Comparison of ENCODE assay signal across 21 cellular contexts in the genomic region with DNA sequence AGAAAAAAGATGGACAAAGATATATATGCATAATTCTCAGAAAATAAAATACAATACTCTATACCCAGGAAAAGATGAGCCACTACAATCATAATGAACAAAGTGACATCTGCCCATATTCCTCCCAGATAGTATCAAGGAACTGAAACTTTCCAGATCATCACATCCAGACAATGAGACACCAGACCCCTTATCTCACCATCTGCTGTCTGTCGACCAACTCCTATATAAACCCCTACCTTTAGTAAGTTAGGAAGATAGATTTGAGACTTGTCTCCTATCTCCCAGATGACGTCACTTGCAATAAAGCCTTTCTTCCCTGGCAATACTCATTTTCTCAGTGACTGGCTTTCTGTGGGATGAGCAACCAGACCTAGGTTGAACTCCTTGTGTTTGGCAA.
DNase-seq lines count a peak whose midpoint lies in the region; ATAC-seq and TF ChIP-seq lines count a peak whose summit lies in the region.
"Had no signal": no experiment of that assay in that cellular context is flagged by ENCODE, and none has a peak within 500 bp of the region (broad histone marks: within the 10 kb centered on the region; RNA-seq: fewer than 3 reads in every experiment).

No MANE protein-coding gene starts in this region.

- H3K4me3 Mint-ChIP-seq in MCF 10A (ENCODE audit: unreplicated experiment): no peak overlapping the region
- H3K4me3 Mint-ChIP-seq: activated CD4-positive, alpha-beta T cell treated with anti-CD3 and anti-CD28 coated beads for 36 hours; activated naive CD8-positive, alpha-beta T cell treated with anti-CD3 and anti-CD28 coated beads for 36 hours; activated T-helper 17 cell treated with anti-CD3 and anti-CD28 coated beads, Interleukin-2, amount 50 U/mL, for 72 hours; CD14-positive monocyte; neural crest cell had no signal

- H3K27me3 ChIP-seq in BLaER1: no peaks in the 10 kb centered on the region
- H3K27me3 ChIP-seq: body of pancreas, left lung had no signal

- H3K36me3 Mint-ChIP-seq in MCF 10A (ENCODE audit: insufficient read depth, unreplicated experiment): no peaks in the 10 kb centered on the region
- H3K36me3 Mint-ChIP-seq: activated naive CD8-positive, alpha-beta T cell treated with anti-CD3 and anti-CD28 coated beads for 36 hours; CD14-positive monocyte had no signal

- no peaks in the 10 kb centered on the region for H3K4me1 Mint-ChIP-seq in MCF 10A (ENCODE audit: insufficient read depth, unreplicated experiment)
- H3K4me1 Mint-ChIP-seq: activated CD4-positive, alpha-beta T cell treated with anti-CD3 and anti-CD28 coated beads for 36 hours; activated naive CD8-positive, alpha-beta T cell treated with anti-CD3 and anti-CD28 coated beads for 36 hours; activated T-helper 17 cell treated with anti-CD3 and anti-CD28 coated beads, Interleukin-2, amount 50 U/mL, for 72 hours; CD14-positive monocyte; neural crest cell had no signal

- H3K4me3 ChIP-seq in BLaER1: no peak overlapping the region
- H3K4me3 ChIP-seq: body of pancreas, left lung had no signal

- peak; percentile 11 for ATAC-seq in GM18870 (IDR thresholded peaks at IDR 0.05; ENCODE audit: unreplicated experiment)
- peak; percentile 19 for ATAC-seq in HG02678 (IDR thresholded peaks at IDR 0.05; ENCODE audit: unreplicated experiment)
- peak; percentile 15 for ATAC-seq in HG03460 (IDR thresholded peaks at IDR 0.05; ENCODE audit: unreplicated experiment)
- no peak for ATAC-seq in HG03135 (IDR thresholded peaks at IDR 0.05; ENCODE audit: unreplicated experiment)
- ATAC-seq: activated CD4-positive, alpha-beta T cell treated with anti-CD3 and anti-CD28 coated beads for 36 hours; activated T-helper 17 cell treated with anti-CD3 and anti-CD28 coated beads, Interleukin-2, amount 50 U/mL, for 72 hours; body of pancreas; left lung had no signal

- POLR2A ChIA-PET in MCF 10A (lab: Yijun Ruan, JAX): no interaction called here

- H3K9me3 Mint-ChIP-seq in MCF 10A (ENCODE audit: unreplicated experiment): no peaks in the 10 kb centered on the region
- H3K9me3 Mint-ChIP-seq: activated naive CD8-positive, alpha-beta T cell treated with anti-CD3 and anti-CD28 coated beads for 36 hours; neural crest cell had no signal

- peaks cover 51% of the 10 kb centered on the region for H3K4me1 ChIP-seq in BLaER1
- H3K4me1 ChIP-seq: body of pancreas, left lung had no signal

- no peaks in the 10 kb centered on the region for H3K36me3 ChIP-seq in BLaER1
- H3K36me3 ChIP-seq: left lung had no signal

- TF ChIP-seq CTCF in MCF 10A (IDR thresholded peaks at IDR 0.05; ENCODE audit: unreplicated experiment): no peak

- no peaks in the 10 kb centered on the region; the same call in 1 of the 2 replicates for H3K9me3 ChIP-seq in BLaER1
- H3K9me3 ChIP-seq: body of pancreas, left lung had no signal

- DNase-seq in NCI-H2171 (lab: John Stamatoyannopoulos, UW): no peak
- no peak for DNase-seq in DMS53 (lab: John Stamatoyannopoulos, UW)
- no peak for DNase-seq in MCF 10A (ENCODE audit: unreplicated experiment)
- DNase-seq: activated CD4-positive, alpha-beta T cell treated with anti-CD3 and anti-CD28 coated beads for 36 hours; activated naive CD8-positive, alpha-beta T cell treated with anti-CD3 and anti-CD28 coated beads for 36 hours; body of pancreas; DMS 273 treated with DMSO at 0.1 percent for 48 hours; left lung; midbrain; NCI-H2029; NCI-H446 treated with DMSO at 0.1 percent for 48 hours; stimulated activated CD4-positive, alpha-beta T cell treated with anti-CD3 and anti-CD28 coated beads, Interleukin-4, amount 100 ng/mL, for 4 hours; SW 1271 had no signal

- peak overlapping the region; percentile 91 for H3K27ac ChIP-seq in BLaER1
- H3K27ac ChIP-seq: body of pancreas, left lung had no signal

- H4K20me1 ChIP-seq in BLaER1: no peaks in the 10 kb centered on the region

- peaks cover 16% of the 10 kb centered on the region for H3K27me3 Mint-ChIP-seq in MCF 10A (ENCODE audit: insufficient read depth, unreplicated experiment)
- H3K27me3 Mint-ChIP-seq: activated CD4-positive, alpha-beta T cell treated with anti-CD3 and anti-CD28 coated beads for 36 hours; activated naive CD8-positive, alpha-beta T cell treated with anti-CD3 and anti-CD28 coated beads for 36 hours; activated T-helper 17 cell treated with anti-CD3 and anti-CD28 coated beads, Interleukin-2, amount 50 U/mL, for 72 hours had no signal

- intact Hi-C loops in MCF 10A (cut with micrococcal nuclease): no loop called here

- no TSS peak for BruUV-seq in MCF 10A (replicated peaks; lab: Mats Ljungman, UMichigan)

- H3K27ac Mint-ChIP-seq in MCF 10A (ENCODE audit: low read depth, unreplicated experiment): no peak overlapping the region
- H3K27ac Mint-ChIP-seq: activated CD4-positive, alpha-beta T cell treated with anti-CD3 and anti-CD28 coated beads for 36 hours; activated naive CD8-positive, alpha-beta T cell treated with anti-CD3 and anti-CD28 coated beads for 36 hours; activated T-helper 17 cell treated with anti-CD3 and anti-CD28 coated beads, Interleukin-2, amount 50 U/mL, for 72 hours; CD14-positive monocyte had no signal

- no peak overlapping the region for H3K9ac ChIP-seq in BLaER1

- H3K4me2 ChIP-seq in BLaER1: peak overlapping the region; percentile 80

- CTCF ChIA-PET in MCF 10A (lab: Yijun Ruan, JAX): no interaction called here
